ENCODE assay signal across 6 cellular contexts in genomic region chr11:65870706-65871681, GRCh38. TPM values are rescaled to one million over a fixed set of nuclear protein-coding genes. Genes with fewer than 3 reads are reported as not detected.
DNase-seq lines count a peak whose midpoint lies in the region; ATAC-seq and TF ChIP-seq lines count a peak whose summit lies in the region.
"Had no signal": no experiment of that assay in that cellular context is flagged by ENCODE, and none has a peak within 500 bp of the region (broad histone marks: within the 10 kb centered on the region; RNA-seq: fewer than 3 reads in every experiment).

No MANE protein-coding gene starts in this region.

- H3K4me1 Mint-ChIP-seq in effector memory CD8-positive, alpha-beta T cell (ENCODE audit: low read depth in 2 of 2), result peaks cover 18 to 22% of the 10 kb centered on the region in 2 donors

- TF ChIP-seq CTCF in MM.1S (IDR thresholded peaks at IDR 0.05; ENCODE audit: low read length), result no peak

- H3K9me3 ChIP-seq in MM.1S (replicated peaks; ENCODE audit: insufficient read depth, low read length), result no peaks in the 10 kb centered on the region
- H3K9me3 ChIP-seq in skeletal muscle satellite cell (replicated peaks; ENCODE audit: low read length), result no peaks in the 10 kb centered on the region

- DNase-seq in MM.1S (peak; percentile 3), sciatic nerve (ENCODE audit: low spot score) (no peak), SW 1271 (lab: John Stamatoyannopoulos, UW) (no peak)
- no peak for DNase-seq in effector memory CD8-positive, alpha-beta T cell

- ATAC-seq in effector memory CD8-positive, alpha-beta T cell (replicated peaks), result no peak
- no peak for ATAC-seq in sciatic nerve
- ATAC-seq: HCT116 had no signal

- H3K79me2 ChIP-seq in MM.1S (ENCODE audit: low read length), result no peaks in the 10 kb centered on the region

- H3K36me3 Mint-ChIP-seq in effector memory CD8-positive, alpha-beta T cell (ENCODE audit: insufficient read depth), result peaks cover 9% of the 10 kb centered on the region

- H2AFZ ChIP-seq in MM.1S (ENCODE audit: low read length), result no peak overlapping the region

- peak overlapping the region; percentile 40 to 50 for H3K4me3 Mint-ChIP-seq in effector memory CD8-positive, alpha-beta T cell

- H3K4me1 ChIP-seq in MM.1S (ENCODE audit: low read length) (0 out of 2 replicates have a peak, but pooled peaks cover 4% of the 10 kb centered on the region), skeletal muscle satellite cell (ENCODE audit: control insufficient read depth, insufficient read depth, low read length) (peaks cover 26% of the 10 kb centered on the region)

- no peaks in the 10 kb centered on the region for H3K27me3 ChIP-seq in MM.1S (replicated peaks; ENCODE audit: insufficient read depth, low read length)
- H3K27me3 ChIP-seq in skeletal muscle satellite cell (ENCODE audit: control insufficient read depth, insufficient read depth, low read length), result no peaks in the 10 kb centered on the region

- H3K27ac ChIP-seq in MM.1S (ENCODE audit: low read length), result no peak overlapping the region

- H3K9me3 Mint-ChIP-seq in effector memory CD8-positive, alpha-beta T cell, result no peaks in the 10 kb centered on the region

- no peak overlapping the region for H3K4me2 ChIP-seq in MM.1S (ENCODE audit: low read depth, low read length)
- H3K4me2 ChIP-seq in skeletal muscle satellite cell (ENCODE audit: low read length), result peak overlapping the region; percentile 93

- H3K9ac ChIP-seq in MM.1S (ENCODE audit: low read length) (no peak overlapping the region), skeletal muscle satellite cell (ENCODE audit: low read depth, low read length) (peak overlapping the region; percentile 92)

- no peak overlapping the region for H3K4me3 ChIP-seq in MM.1S (ENCODE audit: low read length)
- H3K4me3 ChIP-seq in skeletal muscle satellite cell (ENCODE audit: low read length), result peak overlapping the region; percentile 81

- no peaks in the 10 kb centered on the region for H3K9me2 ChIP-seq in MM.1S (replicated peaks; ENCODE audit: insufficient read depth, low read length)

- H3K27me3 Mint-ChIP-seq in effector memory CD8-positive, alpha-beta T cell, result no peaks in the 10 kb centered on the region

- H4K20me1 ChIP-seq in MM.1S (ENCODE audit: insufficient read depth, low read length), result no peaks in the 10 kb centered on the region

- peak overlapping the region in 1 of 2 donors; percentile 60 for H3K27ac Mint-ChIP-seq in effector memory CD8-positive, alpha-beta T cell

- H3K36me3 ChIP-seq in MM.1S (replicated peaks; ENCODE audit: insufficient read depth, low read length), result no peaks in the 10 kb centered on the region
- peaks cover 49% of the 10 kb centered on the region for H3K36me3 ChIP-seq in skeletal muscle satellite cell (ENCODE audit: insufficient read depth, low read length)

- no peaks in the 10 kb centered on the region; the same call in 1 of the 2 replicates for H3F3A ChIP-seq in MM.1S (ENCODE audit: insufficient read depth, low read length)

- intact Hi-C loops in sciatic nerve (cut with DNase I), result no loop called here

RNA-seq across cellular contexts. Expression of gene EFEMP2, which starts 1.6 kb away (rescaled TPM):
- 40.1 and 69.7 TPM in 2 replicates for total RNA-seq in skeletal muscle satellite cell (2012; rRNA removed)
- total RNA-seq in sciatic nerve, result 88.4 TPM

RNA-seq across cellular contexts. Expression of gene CTSW, which starts 8.6 kb away (rescaled TPM):
- 0.25 and 0.44 TPM in 2 replicates for total RNA-seq in skeletal muscle satellite cell (2012; rRNA removed)
- total RNA-seq in sciatic nerve, result 2.5 TPM

RNA-seq across cellular contexts. Expression of gene MUS81, which starts 10.8 kb away (rescaled TPM):
- total RNA-seq in skeletal muscle satellite cell (2012; rRNA removed), result 46.1 and 46.5 TPM in 2 replicates
- 46.9 TPM for total RNA-seq in sciatic nerve

RNA-seq across cellular contexts. Expression of gene CFL1, which starts 13.0 kb away (rescaled TPM):
- total RNA-seq in skeletal muscle satellite cell (2012; rRNA removed), result 922 and 1,264 TPM in 2 replicates
- total RNA-seq in sciatic nerve, result 437 TPM

RNA-seq across cellular contexts. Expression of gene FIBP, which starts 17.3 kb away (rescaled TPM):
- 173 and 237 TPM in 2 replicates for total RNA-seq in skeletal muscle satellite cell (2012; rRNA removed)
- 37.2 TPM for total RNA-seq in sciatic nerve
